In genomic region chr17:66724581-66725341, GRCh38 we compare ENCODE assay signal across 9 cellular contexts.
DNase-seq lines count a peak whose midpoint lies in the region; ATAC-seq, FAIRE-seq and TF ChIP-seq lines count a peak whose summit lies in the region.
"Had no signal": no experiment of that assay in that cellular context is flagged by ENCODE, and none has a peak within 500 bp of the region (broad histone marks: within the 10 kb centered on the region; RNA-seq: fewer than 3 reads in every experiment).

No MANE protein-coding gene starts in this region.

- TF ChIP-seq POLR2A in A549 (IDR thresholded peaks at IDR 0.05; ENCODE audit: low read length) (no peak), Peyer's patch (IDR thresholded peaks at IDR 0.05) (no peak)

- no peaks in the 10 kb centered on the region for H3K27me3 ChIP-seq in adipocyte (replicated peaks; ENCODE audit: control insufficient read depth, insufficient read depth, low read length)
- H3K27me3 ChIP-seq in Peyer's patch: no peaks in the 10 kb centered on the region

- peak; percentile 15 to 31; a peak in 3 of 6 replicates for ATAC-seq in A549
- no peak for ATAC-seq in GM21526 (IDR thresholded peaks at IDR 0.05; ENCODE audit: low FRiP score, unreplicated experiment)

- H3K9me3 ChIP-seq in A549 (no peaks in the 10 kb centered on the region), HEK293 (ENCODE audit: control insufficient read depth, insufficient read depth, low read depth, low read length) (no peaks in the 10 kb centered on the region), adipocyte (ENCODE audit: control insufficient read depth, low read length) (no peaks in the 10 kb centered on the region), Peyer's patch (no peaks in the 10 kb centered on the region)

- WGBS in A549 (ENCODE audit: missing lambda C conversion rate): 19% methylated on average over 5 of the region's 5 CpGs

- DNase-seq in A549 (ENCODE audit: low read depth in 1 of 2, low spot score in 1 of 2): peak in 1 of 2 experiments; percentile 21
- DNase-seq in adipocyte (ENCODE audit: low read depth): peak; percentile 76
- no peak for DNase-seq in NCI-H524 (lab: John Stamatoyannopoulos, UW)
- DNase-seq in NCI-H2171 treated with DMSO at 0.1 percent for 48 hours (lab: John Stamatoyannopoulos, UW): no peak
- DNase-seq in Peyer's patch: no peak
- DNase-seq: T-helper 9 cell had no signal

- CTCF ChIA-PET in A549 (lab: Yijun Ruan, JAX) (interaction anchor here (0.9 to 9.8 kb wide), 7 partner anchors 9 to 651 kb away, joined by 3 to 70 read pairs (median 7); no protein-coding TSS in a partner anchor), HEK293 (lab: Yijun Ruan, JAX) (interaction anchor here (0.6 to 1.9 kb wide), 3 partner anchors 89 to 251 kb away, joined by 3 to 5 read pairs (median 5); no protein-coding TSS in a partner anchor)

- H3K4me1 ChIP-seq in A549 (peaks cover 22% of the 10 kb centered on the region), HEK293 (ENCODE audit: control insufficient read depth, insufficient read depth, low read length) (peaks cover 11% of the 10 kb centered on the region), adipocyte (ENCODE audit: control insufficient read depth, insufficient read depth, low read length) (peaks cover 18% of the 10 kb centered on the region), Peyer's patch (peaks cover 0 to 14% (median 0%) of the 10 kb centered on the region in 4 donors)

- no peak overlapping the region for H3K9ac ChIP-seq in adipocyte (ENCODE audit: low read length)

- peak overlapping the region; percentile 8 to 46; a peak in 5 of 6 replicates for H3K27ac ChIP-seq in A549
- H3K27ac ChIP-seq in HEK293 (ENCODE audit: extremely low read depth, low read depth, low read length): peak overlapping the region; percentile 29; the same call in 1 of the 2 replicates
- no peak overlapping the region for H3K27ac ChIP-seq in Peyer's patch

- no peak for TF ChIP-seq RAD21 in A549 (conservative IDR thresholded peaks at IDR 0.05 in 1 of 2, IDR thresholded peaks at IDR 0.05 in 1 of 2)

- no peaks in the 10 kb centered on the region for H3K36me3 ChIP-seq in HEK293 (ENCODE audit: control insufficient read depth in 2 of 2, insufficient read depth in 1 of 2, low read length in 2 of 2)
- no peaks in the 10 kb centered on the region for H3K36me3 ChIP-seq in adipocyte (ENCODE audit: control insufficient read depth, insufficient read depth, low read length, severe bottlenecking)
- H3K36me3 ChIP-seq in Peyer's patch: no peaks in the 10 kb centered on the region

- TF ChIP-seq CTCF in A549 (IDR thresholded peaks at IDR 0.05): no peak
- no peak for TF ChIP-seq CTCF in HEK293 (tag by site-specific recombination; IDR thresholded peaks at IDR 0.05)
- TF ChIP-seq CTCF in Peyer's patch (IDR thresholded peaks at IDR 0.05): no peak

- POLR2A ChIA-PET in A549 (lab: Yijun Ruan, JAX): no interaction called here
- POLR2A ChIA-PET in HEK293 (lab: Yijun Ruan, JAX): interaction anchor here (0.9 kb wide), 1 partner anchor 180 kb away, joined by 3 read pairs; no protein-coding TSS in a partner anchor

- no peak for TF ChIP-seq EP300 in A549 (IDR thresholded peaks at IDR 0.05)

- FAIRE-seq in A549 (lab: Jason Lieb, UNC): no peak
- FAIRE-seq in islet of Langerhans (lab: Jason Lieb, UNC): peak; percentile 76

- H3K4me2 ChIP-seq in A549: peak overlapping the region; percentile 42

- H3K4me3 ChIP-seq in A549 (no peak overlapping the region), HEK293 (ENCODE audit: low read depth, low read length) (no peak overlapping the region), adipocyte (ENCODE audit: low read length) (no peak overlapping the region), Peyer's patch (no peak overlapping the region)

TF ChIP-seq in A549, 52 proteins besides CTCF, POLR2A, EP300 and RAD21:
- TF ChIP-seq NFE2L2 (conservative IDR thresholded peaks at IDR 0.05; ENCODE audit: low read length) (no peak), ELK1 (IDR thresholded peaks at IDR 0.05; ENCODE audit: low read depth, low read length) (no peak), RNF2 (IDR thresholded peaks at IDR 0.05; ENCODE audit: borderline replicate concordance, low read depth) (no peak), PHF8 (IDR thresholded peaks at IDR 0.05; ENCODE audit: borderline replicate concordance, low read depth) (no peak), ESRRA (IDR thresholded peaks at IDR 0.05; ENCODE audit: borderline replicate concordance, low read length) (no peak), ZFP36 (IDR thresholded peaks at IDR 0.05; ENCODE audit: borderline replicate concordance, partially characterized antibody) (no peak), BCL3 (IDR thresholded peaks at IDR 0.05) (no peak), HES2 (IDR thresholded peaks at IDR 0.05) (no peak), HDAC2 (IDR thresholded peaks at IDR 0.05) (no peak), HOXB5 (CRISPR knock-in tag; IDR thresholded peaks at IDR 0.05) (no peak), SREBF2 (IDR thresholded peaks at IDR 0.05) (no peak), JUNB (IDR thresholded peaks at IDR 0.05) (no peak), KDM5A (IDR thresholded peaks at IDR 0.05) (no peak), EHF (CRISPR knock-in tag; IDR thresholded peaks at IDR 0.05) (no peak), SMC3 (IDR thresholded peaks at IDR 0.05) (no peak), ZC3H11A (IDR thresholded peaks at IDR 0.05) (no peak)

TF ChIP-seq in HEK293, 187 proteins besides CTCF, POLR2A, EP300 and RAD21 (continues in another document):
- TF ChIP-seq PBX3 (CRISPR knock-in tag; IDR thresholded peaks at IDR 0.05) (no peak), ZFP3 (tag by site-specific recombination; IDR thresholded peaks at IDR 0.05; ENCODE audit: low read depth) (no peak), ZNF530 (tag by site-specific recombination; IDR thresholded peaks at IDR 0.05; ENCODE audit: low read depth) (no peak), ZNF645 (tag by site-specific recombination; IDR thresholded peaks at IDR 0.05) (no peak), ZNF114 (tag by site-specific recombination; IDR thresholded peaks at IDR 0.05) (no peak), ZNF449 (tag by site-specific recombination; IDR thresholded peaks at IDR 0.05) (peak; percentile 54), ZSCAN18 (tag by site-specific recombination; IDR thresholded peaks at IDR 0.05) (no peak), ZSCAN23 (tag by site-specific recombination; IDR thresholded peaks at IDR 0.05) (no peak), GFI1B (tag by site-specific recombination; IDR thresholded peaks at IDR 0.05) (0 out of 2 replicates have a peak, but pooled peaks have one; percentile 53), REPIN1 (tag by site-specific recombination; IDR thresholded peaks at IDR 0.05; ENCODE audit: low read depth) (no peak), ZNF391 (tag by site-specific recombination; IDR thresholded peaks at IDR 0.05; ENCODE audit: borderline replicate concordance, low read depth) (no peak), ZNF223 (tag by site-specific recombination; IDR thresholded peaks at IDR 0.05) (no peak), MYNN (tag by site-specific recombination; IDR thresholded peaks at IDR 0.05; ENCODE audit: borderline replicate concordance) (0 out of 2 replicates have a peak, but pooled peaks have one; percentile 31), ZNF701 (tag by site-specific recombination; IDR thresholded peaks at IDR 0.05) (no peak)

Comparison
In these comparisons a context has a peak if more than half of its experiments do, and no peak if none do; other contexts are left out.
1. H3K27ac ChIP-seq: peak in A549 (2 of 2) and HEK293 (single experiment); none in Peyer's patch (0 of 4).